In the genomic region with DNA sequence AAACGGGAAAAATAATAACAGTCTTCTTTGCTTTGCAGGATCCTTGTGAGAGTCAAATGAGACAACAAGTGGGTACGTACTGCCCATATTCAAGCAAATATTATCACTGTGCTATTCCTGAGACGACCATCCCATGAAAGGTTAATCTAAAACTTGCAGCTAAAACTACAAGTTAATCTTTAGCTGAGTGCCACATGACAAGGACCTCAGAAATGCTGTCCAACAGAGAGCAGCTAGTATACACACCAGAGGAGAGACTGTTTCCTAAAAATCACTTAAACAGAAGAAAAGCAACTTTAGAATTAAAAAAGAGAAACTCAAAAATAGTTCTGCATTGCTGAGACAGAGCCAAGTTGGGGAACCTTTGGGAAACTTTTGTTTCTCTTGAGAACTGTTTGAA, we compare ENCODE assay signal across 17 cellular contexts.
DNase-seq lines count a peak whose midpoint lies in the region; ATAC-seq, FAIRE-seq and TF ChIP-seq lines count a peak whose summit lies in the region.
"Had no signal": no experiment of that assay in that cellular context is flagged by ENCODE, and none has a peak within 500 bp of the region (broad histone marks: within the 10 kb centered on the region; RNA-seq: fewer than 3 reads in every experiment).

No MANE protein-coding gene starts in this region.

- H3K4me3 ChIP-seq in GM12878 (no peak overlapping the region), mucosa of descending colon (no peak overlapping the region)
- H3K4me3 ChIP-seq: BLaER1, lung had no signal

- H4K20me1 ChIP-seq in GM12878 (ENCODE audit: control insufficient read depth, insufficient read depth), result no peaks in the 10 kb centered on the region
- H4K20me1 ChIP-seq: BLaER1 had no signal

- H3K9me3 ChIP-seq in GM12878 (replicated peaks; ENCODE audit: control insufficient read depth, insufficient read depth, low read length) (no peaks in the 10 kb centered on the region), mucosa of descending colon (no peaks in the 10 kb centered on the region)
- H3K9me3 ChIP-seq: BLaER1 had no signal

- no peaks in the 10 kb centered on the region for H3K4me1 Mint-ChIP-seq in immature natural killer cell
- H3K4me1 Mint-ChIP-seq: activated B cell treated with CpG ODN at 0.5 μM for 24 hours had no signal

- no peaks in the 10 kb centered on the region for H3K36me3 Mint-ChIP-seq in immature natural killer cell

- CTCF ChIA-PET in GM12878 (lab: Yijun Ruan, JAX), result interaction anchor here (0.8 to 5.0 kb wide), 6 partner anchors 73 to 877 kb away, joined by 3 to 55 read pairs (median 3); no protein-coding TSS in a partner anchor

- no peak overlapping the region for H3K4me3 Mint-ChIP-seq in immature natural killer cell
- H3K4me3 Mint-ChIP-seq: activated B cell treated with CpG ODN at 0.5 μM for 24 hours had no signal

- SMC1A ChIA-PET in GM12878 (lab: Charles Lee; ENCODE audit: uncharacterized antibody, unreplicated experiment), result interaction anchor here (0.6 to 3.5 kb wide), 6 partner anchors 70 to 162 kb away, joined by 3 to 36 read pairs (median 5); partner anchors contain the start of gene TMTC2

- no peak overlapping the region for H3K9ac ChIP-seq in GM12878 (ENCODE audit: control insufficient read depth, insufficient read depth, low read length)
- H3K9ac ChIP-seq: BLaER1 had no signal

- TF ChIP-seq EP300 in GM12878 (IDR thresholded peaks at IDR 0.05; ENCODE audit: borderline replicate concordance in 1 of 2, control insufficient read depth in 1 of 2, low read depth in 2 of 2, low read length in 2 of 2), result no peak

- H2AFZ ChIP-seq in GM12878 (ENCODE audit: control insufficient read depth, low read depth, low read length), result no peak overlapping the region

- in situ Hi-C loops in GM12878 (cut with MboI), result loop anchor here (10.0 kb wide), 1 partner anchor 1301 kb away; no protein-coding TSS in a partner anchor

- TF ChIP-seq POLR2A in GM12878 (IDR thresholded peaks at IDR 0.05; ENCODE audit: low read depth, low read length), result no peak

- no peaks in the 10 kb centered on the region for H3K27me3 ChIP-seq in GM12878 (replicated peaks in 1 of 2; ENCODE audit: control insufficient read depth in 2 of 2, insufficient read depth in 2 of 2, low read length in 1 of 2)
- H3K27me3 ChIP-seq: BLaER1 had no signal

- TF ChIP-seq CTCF in GM12878 (IDR thresholded peaks at IDR 0.05 in 2 of 3, conservative IDR thresholded peaks at IDR 0.05 in 1 of 3; ENCODE audit: control insufficient read depth in 2 of 3, extremely low read depth in 1 of 3, insufficient read depth in 1 of 3, low read depth in 3 of 3, low read length in 3 of 3) (no peak), mucosa of descending colon (IDR thresholded peaks at IDR 0.05) (no peak)

- H3K27ac Mint-ChIP-seq in immature natural killer cell, result no peak overlapping the region
- H3K27ac Mint-ChIP-seq: activated B cell treated with CpG ODN at 0.5 μM for 24 hours had no signal

- no peaks in the 10 kb centered on the region for H3K4me1 ChIP-seq in GM12878 (ENCODE audit: control insufficient read depth, insufficient read depth, low read length)
- peaks cover 3% of the 10 kb centered on the region for H3K4me1 ChIP-seq in mucosa of descending colon (ENCODE audit: low read depth)
- H3K4me1 ChIP-seq: BLaER1 had no signal

- no peaks in the 10 kb centered on the region for H3K9me3 Mint-ChIP-seq in immature natural killer cell
- H3K9me3 Mint-ChIP-seq: activated B cell treated with CpG ODN at 0.5 μM for 24 hours had no signal

- WGBS in GM12878 (ENCODE audit: insufficient coverage, insufficient replicate concordance, low lambda C conversion rate, missing lambda C conversion rate), result 6% methylated on average over 3 of the region's 3 CpGs

- POLR2A ChIA-PET in GM12878 (lab: Charles Lee), result interaction anchor here (1.5 kb wide), 1 partner anchor 103 kb away, joined by 6 read pairs; no protein-coding TSS in a partner anchor

- intact Hi-C loops in GM12878 (cut with micrococcal nuclease; ENCODE audit: unreplicated experiment), result no loop called here
- intact Hi-C loops in mucosa of descending colon (cut with DNase I, micrococcal nuclease), result loop anchor here in 1 of 2 donors (10.0 kb wide), 1 partner anchor 161 kb away; the partner anchor contains the start of gene TMTC2

- RAD21 ChIA-PET in GM12878 (lab: Charles Lee; ENCODE audit: unreplicated experiment), result interaction anchor here (0.6 to 2.6 kb wide), 5 partner anchors 102 to 1300 kb away, joined by 3 to 15 read pairs (median 3); no protein-coding TSS in a partner anchor

- peaks cover 0 to 4% (median 0%) of the 10 kb centered on the region in 3 donors for H3K27me3 Mint-ChIP-seq in immature natural killer cell (ENCODE audit: low read depth in 3 of 3)
- H3K27me3 Mint-ChIP-seq: activated B cell treated with CpG ODN at 0.5 μM for 24 hours had no signal

- no peak overlapping the region for H3K27ac ChIP-seq in GM12878 (ENCODE audit: control insufficient read depth, insufficient read depth)
- H3K27ac ChIP-seq: BLaER1 had no signal

- TF ChIP-seq RAD21 in GM12878 (IDR thresholded peaks at IDR 0.05; ENCODE audit: insufficient read depth, low read depth, low read length), result no peak

- ATAC-seq in GM18909 (IDR thresholded peaks at IDR 0.05; ENCODE audit: poor library complexity, unreplicated experiment) (peak; percentile 83), HG02759 (IDR thresholded peaks at IDR 0.05; ENCODE audit: unreplicated experiment) (peak; percentile 69), GM12878 (peak; percentile 44; the same call in 2 of the 3 replicates), mucosa of descending colon (peak; percentile 75)
- ATAC-seq: stimulated activated naive CD8-positive, alpha-beta T cell treated with anti-CD3 and anti-CD28 coated beads, Interleukin-15, Interleukin-2, amounts not matched to agents 100 U/mL and 50 U/mL, for 24 hours had no signal

- BruUV-seq in GM12878 (replicated peaks; lab: Mats Ljungman, UMichigan), result no TSS peak

- no peaks in the 10 kb centered on the region for H3K79me2 ChIP-seq in GM12878 (ENCODE audit: control insufficient read depth, insufficient read depth, low read length)

- H3K36me3 ChIP-seq in GM12878 (ENCODE audit: control insufficient read depth in 2 of 2, insufficient read depth in 2 of 2, low read length in 1 of 2) (no peaks in the 10 kb centered on the region), mucosa of descending colon (ENCODE audit: low read depth) (no peaks in the 10 kb centered on the region)
- H3K36me3 ChIP-seq: BLaER1 had no signal

- no peak overlapping the region for H3K4me2 ChIP-seq in GM12878 (ENCODE audit: control insufficient read depth, insufficient read depth)
- H3K4me2 ChIP-seq: BLaER1 had no signal

- FAIRE-seq in GM12878 (lab: Jason Lieb, UNC), result no peak

- DNase-seq in GM12878 (ENCODE audit: low read depth, low spot score) (no peak), mucosa of descending colon (peak in 1 of 3 donors; percentile 16), NAMALWA (ENCODE audit: low spot score) (no peak), immature natural killer cell (no peak), HCEC 1CT (no peak), DMS79 treated with DMSO at 0.1 percent for 48 hours (lab: John Stamatoyannopoulos, UW) (no peak)
- DNase-seq: activated B cell treated with CpG ODN at 0.5 μM for 24 hours; amniotic stem cell; GF-D8; NCI-H526 treated with DMSO at 0.1 percent for 48 hours; SIG-M5; stimulated activated CD4-positive, alpha-beta T cell treated with anti-CD3 and anti-CD28 coated beads, Interleukin-4, amount 100 ng/mL, for 1 hour; stimulated activated naive CD8-positive, alpha-beta T cell treated with anti-CD3 and anti-CD28 coated beads, Interleukin-15, Interleukin-2, amounts not matched to agents 100 U/mL and 50 U/mL, for 24 hours had no signal

TF ChIP-seq in GM12878, 131 proteins besides CTCF, POLR2A, EP300 and RAD21 (continues in another document):
- TF ChIP-seq POU2F2 (IDR thresholded peaks at IDR 0.05; ENCODE audit: borderline replicate concordance, low read depth, low read length) (no peak), JUNB (IDR thresholded peaks at IDR 0.05) (no peak), REST (IDR thresholded peaks at IDR 0.05; ENCODE audit: low read depth, low read length) (no peak)
- TF ChIP-seq, protein P1, sequence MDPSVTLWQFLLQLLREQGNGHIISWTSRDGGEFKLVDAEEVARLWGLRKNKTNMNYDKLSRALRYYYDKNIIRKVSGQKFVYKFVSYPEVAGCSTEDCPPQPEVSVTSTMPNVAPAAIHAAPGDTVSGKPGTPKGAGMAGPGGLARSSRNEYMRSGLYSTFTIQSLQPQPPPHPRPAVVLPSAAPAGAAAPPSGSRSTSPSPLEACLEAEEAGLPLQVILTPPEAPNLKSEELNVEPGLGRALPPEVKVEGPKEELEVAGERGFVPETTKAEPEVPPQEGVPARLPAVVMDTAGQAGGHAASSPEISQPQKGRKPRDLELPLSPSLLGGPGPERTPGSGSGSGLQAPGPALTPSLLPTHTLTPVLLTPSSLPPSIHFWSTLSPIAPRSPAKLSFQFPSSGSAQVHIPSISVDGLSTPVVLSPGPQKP (IDR thresholded peaks at IDR 0.05; ENCODE audit: low read depth, low read length), result no peak
